In the genomic region with DNA sequence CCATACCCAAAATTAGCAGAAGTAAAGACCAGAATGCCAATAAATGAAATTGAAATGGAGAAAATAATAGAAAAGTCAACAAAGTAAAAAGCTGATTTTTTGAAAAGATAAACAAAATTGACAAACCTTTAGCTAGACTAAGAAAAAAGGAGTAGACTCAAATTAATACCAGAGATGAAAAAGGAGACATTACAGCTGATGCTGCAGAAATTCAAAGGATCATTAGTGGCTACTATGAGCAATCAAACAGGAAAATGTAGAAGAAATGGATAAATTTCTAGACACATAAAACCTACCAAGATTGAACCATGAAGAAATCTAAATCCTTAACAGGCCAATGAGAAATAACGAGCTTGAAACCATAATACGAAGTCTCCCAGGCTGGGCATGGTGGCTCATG, we compare ENCODE assay signal across 8 cellular contexts. TPM values are rescaled to one million over a fixed set of nuclear protein-coding genes. Genes with fewer than 3 reads are reported as not detected.
"Had no signal": no experiment of that assay in that cellular context is flagged by ENCODE, and none has a peak within 500 bp of the region (broad histone marks: within the 10 kb centered on the region; RNA-seq: fewer than 3 reads in every experiment).

No MANE protein-coding gene starts in this region.

- FAIRE-seq: G401.6, GM12878, GM12891, GM12892, GM18507, GM19239 had no signal

- ATAC-seq: GM12878 had no signal

- DNase-seq: GDM1, GF-D8 had no signal

- H3K4me3 ChIP-seq: GM12878 had no signal

RNA-seq across cellular contexts. Expression of gene INSM2, which starts 34.8 kb away (rescaled TPM):
- total RNA-seq: GM12878 had no signal
